In the genomic region with DNA sequence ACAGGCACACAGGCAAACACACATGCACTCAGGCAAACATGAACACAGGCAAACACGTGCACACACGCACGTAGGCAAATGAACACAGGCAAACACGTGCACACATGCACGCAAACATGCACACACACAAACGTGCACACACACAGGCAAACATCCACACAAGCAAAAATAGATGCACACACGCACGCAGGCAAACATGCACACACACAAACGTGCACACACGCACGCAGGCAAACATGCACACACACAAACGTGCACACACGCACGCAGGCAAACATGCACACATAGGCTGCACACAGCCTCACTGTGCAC, we compare ENCODE assay signal across 2 cellular contexts.
TF ChIP-seq lines count a peak whose summit lies in the region.

No MANE protein-coding gene starts in this region.

TF ChIP-seq in HEK293, 187 proteins besides CTCF, POLR2A, EP300 and RAD21:
- TF ChIP-seq, protein P1, sequence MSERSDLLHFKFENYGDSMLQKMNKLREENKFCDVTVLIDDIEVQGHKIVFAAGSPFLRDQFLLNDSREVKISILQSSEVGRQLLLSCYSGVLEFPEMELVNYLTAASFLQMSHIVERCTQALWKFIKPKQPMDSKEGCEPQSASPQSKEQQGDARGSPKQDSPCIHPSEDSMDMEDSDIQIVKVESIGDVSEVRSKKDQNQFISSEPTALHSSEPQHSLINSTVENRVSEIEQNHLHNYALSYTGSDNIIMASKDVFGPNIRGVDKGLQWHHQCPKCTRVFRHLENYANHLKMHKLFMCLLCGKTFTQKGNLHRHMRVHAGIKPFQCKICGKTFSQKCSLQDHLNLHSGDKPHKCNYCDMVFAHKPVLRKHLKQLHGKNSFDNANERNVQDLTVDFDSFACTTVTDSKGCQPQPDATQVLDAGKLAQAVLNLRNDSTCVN (tag by site-specific recombination; optimal IDR thresholded peaks at IDR 0.05) = peak; percentile 61
- TF ChIP-seq, protein P2, sequence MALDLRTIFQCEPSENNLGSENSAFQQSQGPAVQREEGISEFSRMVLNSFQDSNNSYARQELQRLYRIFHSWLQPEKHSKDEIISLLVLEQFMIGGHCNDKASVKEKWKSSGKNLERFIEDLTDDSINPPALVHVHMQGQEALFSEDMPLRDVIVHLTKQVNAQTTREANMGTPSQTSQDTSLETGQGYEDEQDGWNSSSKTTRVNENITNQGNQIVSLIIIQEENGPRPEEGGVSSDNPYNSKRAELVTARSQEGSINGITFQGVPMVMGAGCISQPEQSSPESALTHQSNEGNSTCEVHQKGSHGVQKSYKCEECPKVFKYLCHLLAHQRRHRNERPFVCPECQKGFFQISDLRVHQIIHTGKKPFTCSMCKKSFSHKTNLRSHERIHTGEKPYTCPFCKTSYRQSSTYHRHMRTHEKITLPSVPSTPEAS (tag by site-specific recombination; IDR thresholded peaks at IDR 0.05) = peak; percentile 99
TF ChIP-seq in HEK293: peak in this region for 2; not testable (repeated sequence) for 185.

TF ChIP-seq in K562, 482 proteins besides CTCF, POLR2A, EP300 and RAD21:
- TF ChIP-seq PHF20 (IDR thresholded peaks at IDR 0.05; ENCODE audit: partially characterized antibody) (peak; percentile 71), ARID2 (IDR thresholded peaks at IDR 0.05) (peak; percentile 95), CBFA2T3 (IDR thresholded peaks at IDR 0.05) (peak; percentile 31; the same call in 1 of the 2 replicates), NFRKB (IDR thresholded peaks at IDR 0.05; ENCODE audit: low read depth) (0 out of 2 replicates have a peak, but pooled peaks have one; percentile 43), KDM1A (IDR thresholded peaks at IDR 0.05) (peak in 1 of 2 experiments; percentile 100; a peak in 2 of 4 replicates), SUPT5H (IDR thresholded peaks at IDR 0.05) (peak; percentile 45)
- TF ChIP-seq, protein P3, sequence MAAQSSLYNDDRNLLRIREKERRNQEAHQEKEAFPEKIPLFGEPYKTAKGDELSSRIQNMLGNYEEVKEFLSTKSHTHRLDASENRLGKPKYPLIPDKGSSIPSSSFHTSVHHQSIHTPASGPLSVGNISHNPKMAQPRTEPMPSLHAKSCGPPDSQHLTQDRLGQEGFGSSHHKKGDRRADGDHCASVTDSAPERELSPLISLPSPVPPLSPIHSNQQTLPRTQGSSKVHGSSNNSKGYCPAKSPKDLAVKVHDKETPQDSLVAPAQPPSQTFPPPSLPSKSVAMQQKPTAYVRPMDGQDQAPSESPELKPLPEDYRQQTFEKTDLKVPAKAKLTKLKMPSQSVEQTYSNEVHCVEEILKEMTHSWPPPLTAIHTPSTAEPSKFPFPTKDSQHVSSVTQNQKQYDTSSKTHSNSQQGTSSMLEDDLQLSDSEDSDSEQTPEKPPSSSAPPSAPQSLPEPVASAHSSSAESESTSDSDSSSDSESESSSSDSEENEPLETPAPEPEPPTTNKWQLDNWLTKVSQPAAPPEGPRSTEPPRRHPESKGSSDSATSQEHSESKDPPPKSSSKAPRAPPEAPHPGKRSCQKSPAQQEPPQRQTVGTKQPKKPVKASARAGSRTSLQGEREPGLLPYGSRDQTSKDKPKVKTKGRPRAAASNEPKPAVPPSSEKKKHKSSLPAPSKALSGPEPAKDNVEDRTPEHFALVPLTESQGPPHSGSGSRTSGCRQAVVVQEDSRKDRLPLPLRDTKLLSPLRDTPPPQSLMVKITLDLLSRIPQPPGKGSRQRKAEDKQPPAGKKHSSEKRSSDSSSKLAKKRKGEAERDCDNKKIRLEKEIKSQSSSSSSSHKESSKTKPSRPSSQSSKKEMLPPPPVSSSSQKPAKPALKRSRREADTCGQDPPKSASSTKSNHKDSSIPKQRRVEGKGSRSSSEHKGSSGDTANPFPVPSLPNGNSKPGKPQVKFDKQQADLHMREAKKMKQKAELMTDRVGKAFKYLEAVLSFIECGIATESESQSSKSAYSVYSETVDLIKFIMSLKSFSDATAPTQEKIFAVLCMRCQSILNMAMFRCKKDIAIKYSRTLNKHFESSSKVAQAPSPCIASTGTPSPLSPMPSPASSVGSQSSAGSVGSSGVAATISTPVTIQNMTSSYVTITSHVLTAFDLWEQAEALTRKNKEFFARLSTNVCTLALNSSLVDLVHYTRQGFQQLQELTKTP (IDR thresholded peaks at IDR 0.05; ENCODE audit: low read depth in 1 of 2, partially characterized antibody in 2 of 2) = peak in 1 of 2 experiments; percentile 59
- TF ChIP-seq, protein P4, sequence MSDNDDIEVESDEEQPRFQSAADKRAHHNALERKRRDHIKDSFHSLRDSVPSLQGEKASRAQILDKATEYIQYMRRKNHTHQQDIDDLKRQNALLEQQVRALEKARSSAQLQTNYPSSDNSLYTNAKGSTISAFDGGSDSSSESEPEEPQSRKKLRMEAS (CRISPR knock-in tag; IDR thresholded peaks at IDR 0.05) = peak; percentile 61; the same call in 1 of the 2 replicates
TF ChIP-seq in K562: peak in this region for 8; not testable (repeated sequence) for 474.
